In the genomic region with DNA sequence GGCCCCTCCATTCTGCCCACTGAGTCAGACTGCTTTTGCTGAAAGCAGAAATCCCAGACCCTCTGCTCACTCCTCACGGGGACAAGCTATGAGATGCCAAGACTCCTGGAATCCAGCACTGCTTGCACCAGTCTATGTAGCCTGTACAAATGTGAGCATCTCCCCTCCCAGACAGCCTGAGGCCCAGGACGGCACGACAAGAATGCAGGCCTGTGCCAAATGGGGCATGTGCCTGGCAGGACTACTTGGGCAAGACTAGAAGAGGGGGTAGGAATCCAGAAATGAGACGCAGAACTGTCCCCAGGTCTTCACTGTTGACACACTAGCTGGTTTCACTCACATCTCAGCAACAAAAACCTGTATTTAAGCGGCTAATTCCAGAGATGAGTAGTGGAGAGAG, we compare ENCODE assay signal across 10 cellular contexts. TPM values are rescaled to one million over a fixed set of nuclear protein-coding genes. Genes with fewer than 3 reads are reported as not detected.
DNase-seq lines count a peak whose midpoint lies in the region; ATAC-seq and TF ChIP-seq lines count a peak whose summit lies in the region.
"Had no signal": no experiment of that assay in that cellular context is flagged by ENCODE, and none has a peak within 500 bp of the region (broad histone marks: within the 10 kb centered on the region; RNA-seq: fewer than 3 reads in every experiment).

No MANE protein-coding gene starts in this region.

- H3K4me1 ChIP-seq in lung (ENCODE audit: control insufficient read depth in 2 of 2, insufficient read depth in 2 of 2, low read length in 2 of 2): peaks cover 9 to 23% of the 10 kb centered on the region in 2 donors
- peaks cover 5 to 67% (median 59%) of the 10 kb centered on the region in 4 donors for H3K4me1 ChIP-seq in tibial artery

- ATAC-seq in lung (ENCODE audit: insufficient read depth, low FRiP score) (no peak), HG03571 (IDR thresholded peaks at IDR 0.05; ENCODE audit: unreplicated experiment) (no peak), GM19023 (IDR thresholded peaks at IDR 0.05; ENCODE audit: unreplicated experiment) (no peak)

- H3K4me3 ChIP-seq in epithelial cell of esophagus (ENCODE audit: low read length) (no peak overlapping the region), lung (no peak overlapping the region), tibial artery (peak overlapping the region in 1 of 2 donors; percentile 15)
- H3K4me3 ChIP-seq: colonic mucosa had no signal

- TF ChIP-seq CTCF in epithelial cell of esophagus (IDR thresholded peaks at IDR 0.05; ENCODE audit: insufficient read depth, low read depth, low read length, missing control alignments) (no peak), lung (IDR thresholded peaks at IDR 0.05; ENCODE audit: control extremely low read depth, extremely low read depth) (no peak), tibial artery (IDR thresholded peaks at IDR 0.05) (no peak)

- H3K36me3 ChIP-seq in lung (ENCODE audit: control insufficient read depth in 2 of 2, insufficient read depth in 2 of 2, low read length in 2 of 2): peaks cover 0 to 36% of the 10 kb centered on the region in 2 donors
- peaks cover 8 to 47% (median 25%) of the 10 kb centered on the region in 3 donors for H3K36me3 ChIP-seq in tibial artery
- H3K36me3 ChIP-seq: colonic mucosa had no signal

- H3K9me3 ChIP-seq in lung (ENCODE audit: control insufficient read depth in 2 of 2, insufficient read depth in 1 of 2, low read length in 1 of 2): no peaks in the 10 kb centered on the region
- no peaks in the 10 kb centered on the region for H3K9me3 ChIP-seq in tibial artery
- H3K9me3 ChIP-seq: colonic mucosa had no signal

- H3K27me3 ChIP-seq in lung (ENCODE audit: control insufficient read depth, insufficient read depth) (no peaks in the 10 kb centered on the region), tibial artery (no peaks in the 10 kb centered on the region)
- H3K27me3 ChIP-seq: colonic mucosa had no signal

- WGBS in lung, 2 donors: 63 to 77% methylated on average over 5 of the region's 5 CpGs

- H3K27ac ChIP-seq in lung (ENCODE audit: low read depth in 1 of 2, low read length in 1 of 2) (peak overlapping the region; percentile 90 to 92), tibial artery (peak overlapping the region; percentile 99)
- H3K27ac ChIP-seq: colonic mucosa had no signal

- DNase-seq in NCI-H446 treated with DMSO at 0.1 percent for 48 hours (lab: John Stamatoyannopoulos, UW) (peak; percentile 29), epithelial cell of esophagus (ENCODE audit: low read depth) (peak; percentile 44), lung (ENCODE audit: low spot score) (no peak), tibial artery (peak; percentile 57 to 88), SKM-1 (lab: John Stamatoyannopoulos, UW; ENCODE audit: unreplicated experiment) (no peak), Kasumi-1 (lab: John Stamatoyannopoulos, UW) (no peak)
- DNase-seq: colonic mucosa, NCI-H2029 treated with DMSO at 0.1 percent for 48 hours had no signal

- intact Hi-C loops in tibial artery (cut with DNase I; ENCODE audit: low total_unique reads): no loop called here

RNA-seq across cellular contexts. Expression of a gene that starts 2.8 kb away (rescaled TPM):
- 100 to 1,000 TPM; 101 to 237 TPM for total RNA-seq in lung
- 10 to 100 TPM; 73.4 to 78.5 TPM for polyA plus RNA-seq in lung

RNA-seq across cellular contexts. Expression of a gene that starts 21.1 kb away (rescaled TPM):
- total RNA-seq in lung: 10 to 100 TPM; 46.5 to 76.7 TPM
- polyA plus RNA-seq in lung: 10 to 100 TPM; 33.6 to 35.5 TPM

RNA-seq across cellular contexts. Expression of a gene that starts 39.2 kb away (rescaled TPM):
- total RNA-seq in lung: 10 to 100 TPM; 62.4 to 67.5 TPM
- 10 to 100 TPM; 29.3 to 36.6 TPM for polyA plus RNA-seq in lung

Comparison
In these comparisons a context has a peak if more than half of its experiments do, and no peak if none do; other contexts are left out.
1. DNase-seq: peak in NCI-H446 treated with DMSO at 0.1 percent for 48 hours (single experiment), epithelial cell of esophagus (single experiment) and tibial artery (2 of 2); none in lung (single experiment), SKM-1 (single experiment) and Kasumi-1 (0 of 2).